Comparison of ENCODE assay signal across 19 cellular contexts in the genomic region with DNA sequence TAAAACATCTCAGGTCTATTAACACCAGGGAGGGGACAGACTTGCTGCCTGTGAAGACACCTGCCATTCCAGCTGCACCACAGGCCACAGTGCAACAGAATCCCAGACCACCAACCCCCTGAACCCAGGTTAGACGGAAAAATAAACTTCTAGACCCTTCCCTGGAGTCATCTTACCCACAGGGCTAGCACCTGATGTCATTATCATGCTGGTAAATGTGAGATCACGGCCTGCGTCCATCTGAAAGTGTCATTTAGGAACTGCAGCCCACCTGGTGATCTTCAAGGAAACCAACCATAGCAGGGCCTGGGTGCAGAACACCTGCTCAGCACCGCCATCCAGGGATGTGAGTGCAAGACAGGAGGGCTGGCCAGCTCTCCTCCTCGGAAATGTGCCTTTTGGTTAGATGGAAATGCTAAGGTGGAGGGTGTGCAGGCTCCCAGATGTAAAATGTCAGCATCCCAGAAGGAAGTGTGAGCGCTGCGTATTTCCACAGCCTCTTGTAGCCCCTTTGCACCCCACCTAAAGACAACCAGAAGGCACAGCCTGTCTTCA.
A peak's percentile ranks its signal among the peaks of the same experiment; 100 is the strongest.
DNase-seq lines count a peak whose midpoint lies in the region; ATAC-seq and TF ChIP-seq lines count a peak whose summit lies in the region.
"Had no signal": no experiment of that assay in that cellular context is flagged by ENCODE, and none has a peak within 500 bp of the region (broad histone marks: within the 10 kb centered on the region; RNA-seq: fewer than 3 reads in every experiment).

No MANE protein-coding gene starts in this region.

- H3K4me2 ChIP-seq in trophoblast cell (ENCODE audit: low read length) = no peak overlapping the region
- H3K4me2 ChIP-seq: PC-9 had no signal

- H2AFZ ChIP-seq in trophoblast cell (ENCODE audit: insufficient read depth, low read length, poor library complexity) = no peak overlapping the region
- H2AFZ ChIP-seq: PC-9 had no signal

- H3K27me3 ChIP-seq in right atrium auricular region (no peaks in the 10 kb centered on the region), left ventricle myocardium inferior (ENCODE audit: low read depth) (peaks cover 5% of the 10 kb centered on the region), trophoblast cell (ENCODE audit: insufficient read depth, low read length) (no peaks in the 10 kb centered on the region), upper lobe of right lung (no peaks in the 10 kb centered on the region)

- no peak overlapping the region for H4K12ac ChIP-seq in trophoblast cell (ENCODE audit: low read depth, low read length)

- no peaks in the 10 kb centered on the region for H3K79me2 ChIP-seq in trophoblast cell (ENCODE audit: control insufficient read depth, insufficient read depth, low read length, poor library complexity)

- no peak overlapping the region for H2BK120ac ChIP-seq in trophoblast cell (ENCODE audit: insufficient read depth, low read length, poor library complexity)

- H3K14ac ChIP-seq in trophoblast cell (ENCODE audit: low read length) = no peak overlapping the region

- DNase-seq in right atrium auricular region (ENCODE audit: low spot score) (peak; percentile 50), left ventricle myocardium inferior (no peak), ecto neural progenitor cell (ENCODE audit: low spot score) (peak; percentile 29), trophoblast cell (peak; percentile 23 to 51), upper lobe of right lung (peak; percentile 25), foreskin fibroblast (no peak), UCSD-AML1 (lab: John Stamatoyannopoulos, UW; ENCODE audit: unreplicated experiment) (no peak), NK-92 (lab: John Stamatoyannopoulos, UW; ENCODE audit: unreplicated experiment) (no peak)
- DNase-seq: 8988T, DMS153, GDM1, MM.1S, NCI-H1092, NCI-H146, NCI-H2029 treated with DMSO at 0.1 percent for 48 hours, NCI-H2171, NCI-H526 had no signal

- H3K9me3 ChIP-seq in right atrium auricular region (no peaks in the 10 kb centered on the region), left ventricle myocardium inferior (replicated peaks) (no peaks in the 10 kb centered on the region), trophoblast cell (ENCODE audit: insufficient read depth, low read depth, low read length) (peaks cover 8% of the 10 kb centered on the region), upper lobe of right lung (no peaks in the 10 kb centered on the region)
- H3K9me3 ChIP-seq: HAP-1 had no signal

- H3K27ac ChIP-seq in right atrium auricular region (no peak overlapping the region), left ventricle myocardium inferior (replicated peaks) (no peak overlapping the region), trophoblast cell (ENCODE audit: low read depth, low read length) (no peak overlapping the region), upper lobe of right lung (no peak overlapping the region)
- H3K27ac ChIP-seq: PC-9 had no signal

- no peaks in the 10 kb centered on the region for H3K79me1 ChIP-seq in trophoblast cell (ENCODE audit: low read length)

- intact Hi-C loops in left ventricle myocardium inferior (cut with micrococcal nuclease) (no loop called here), upper lobe of right lung (cut with DNase I) (no loop called here)

- no peak overlapping the region for H4K91ac ChIP-seq in trophoblast cell (ENCODE audit: low read depth, low read length)

- H3K4me3 ChIP-seq in right atrium auricular region (no peak overlapping the region), left ventricle myocardium inferior (no peak overlapping the region), trophoblast cell (ENCODE audit: low read depth, low read length) (no peak overlapping the region), upper lobe of right lung (no peak overlapping the region), foreskin fibroblast (ENCODE audit: low read depth in 1 of 2, low read length in 2 of 2) (no peak overlapping the region)
- H3K4me3 ChIP-seq: HAP-1, PC-9 had no signal

- no peak overlapping the region for H3K4ac ChIP-seq in trophoblast cell (ENCODE audit: low read depth, low read length)

- no peak overlapping the region for H2BK12ac ChIP-seq in trophoblast cell (ENCODE audit: low read length)

- H3K9ac ChIP-seq in trophoblast cell (ENCODE audit: low read length) = no peak overlapping the region

- H3K36me3 ChIP-seq in right atrium auricular region (no peaks in the 10 kb centered on the region), left ventricle myocardium inferior (no peaks in the 10 kb centered on the region), trophoblast cell (ENCODE audit: control insufficient read depth in 1 of 2, insufficient read depth in 2 of 2, low read length in 2 of 2) (no peaks in the 10 kb centered on the region), upper lobe of right lung (no peaks in the 10 kb centered on the region)
- H3K36me3 ChIP-seq: HAP-1 had no signal

- H3K23ac ChIP-seq in trophoblast cell (ENCODE audit: low read length) = no peak overlapping the region

- no peak for ATAC-seq in upper lobe of right lung

- no peak overlapping the region for H4K8ac ChIP-seq in trophoblast cell (ENCODE audit: low read depth, low read length)

- no peak overlapping the region for H2BK5ac ChIP-seq in trophoblast cell (ENCODE audit: low read depth, low read length, poor library complexity)

- no peaks in the 10 kb centered on the region for H3K4me1 ChIP-seq in right atrium auricular region
- no peaks in the 10 kb centered on the region for H3K4me1 ChIP-seq in left ventricle myocardium inferior
- H3K4me1 ChIP-seq in trophoblast cell (ENCODE audit: control insufficient read depth in 1 of 2, insufficient read depth in 2 of 2, low read length in 2 of 2) = peaks cover 0 to 3% of the 10 kb centered on the region in 2 experiments
- H3K4me1 ChIP-seq in upper lobe of right lung = no peaks in the 10 kb centered on the region
- H3K4me1 ChIP-seq: HAP-1 had no signal

- no peak for TF ChIP-seq CTCF in right atrium auricular region (IDR thresholded peaks at IDR 0.05)
- TF ChIP-seq CTCF in left ventricle myocardium inferior (IDR thresholded peaks at IDR 0.05; ENCODE audit: borderline replicate concordance) = no peak
- no peak for TF ChIP-seq CTCF in upper lobe of right lung (IDR thresholded peaks at IDR 0.05)
- no peak for TF ChIP-seq CTCF in foreskin fibroblast (IDR thresholded peaks at IDR 0.05; ENCODE audit: low read depth, low read length)

- no peak overlapping the region for H3K18ac ChIP-seq in trophoblast cell (ENCODE audit: low read length)

- WGBS in trophoblast cell (ENCODE audit: extremely low coverage, insufficient coverage, insufficient read length) = no CpG with 5 or more reads among the region's 7 CpGs

- H2AK5ac ChIP-seq in trophoblast cell (ENCODE audit: low read length) = no peak overlapping the region

Comparison
In these comparisons a context has a peak if more than half of its experiments do, and no peak if none do; other contexts are left out.
1. DNase-seq: peak in right atrium auricular region (single experiment), ecto neural progenitor cell (single experiment), trophoblast cell (2 of 2) and upper lobe of right lung (single experiment); none in left ventricle myocardium inferior (single experiment), foreskin fibroblast (0 of 2), UCSD-AML1 (single experiment) and NK-92 (single experiment).